Comparison of ENCODE assay signal across 10 cellular contexts in the genomic region with DNA sequence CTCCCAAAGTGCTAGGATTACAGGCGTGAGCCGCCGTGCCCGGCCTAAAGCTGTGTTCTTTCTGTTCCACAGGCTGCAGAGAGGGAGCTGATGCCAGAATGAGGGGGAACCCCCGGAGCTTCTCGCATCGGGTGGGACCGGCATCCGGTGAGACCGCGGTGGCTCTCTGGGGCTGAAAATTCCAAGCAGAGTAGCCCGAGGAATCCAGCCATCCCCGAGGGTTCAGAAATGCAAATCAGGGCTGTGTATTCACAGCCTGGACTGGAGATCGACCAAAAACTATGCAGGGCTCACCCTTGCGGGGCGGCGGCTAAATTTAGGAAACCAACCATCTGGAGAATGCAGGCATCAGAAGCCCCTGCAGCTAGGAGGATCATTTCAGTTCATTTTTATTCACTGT.
DNase-seq lines count a peak whose midpoint lies in the region; ATAC-seq lines count a peak whose summit lies in the region.
"Had no signal": no experiment of that assay in that cellular context is flagged by ENCODE, and none has a peak within 500 bp of the region (broad histone marks: within the 10 kb centered on the region; RNA-seq: fewer than 3 reads in every experiment).

No MANE protein-coding gene starts in this region.

- H3K9ac ChIP-seq in stomach smooth muscle (ENCODE audit: low read length in 2 of 2) = peak overlapping the region; percentile 73 to 90

- peaks cover 0 to 3% of the 10 kb centered on the region in 2 donors for H3K9me3 ChIP-seq in stomach smooth muscle (ENCODE audit: control insufficient read depth in 2 of 2, low read length in 2 of 2)

- ATAC-seq in HG02623 (IDR thresholded peaks at IDR 0.05; ENCODE audit: unreplicated experiment) (no peak), GM18867 (IDR thresholded peaks at IDR 0.05; ENCODE audit: unreplicated experiment) (no peak)

- H3K27me3 ChIP-seq in H7 (ENCODE audit: control insufficient read depth, insufficient read depth, low read length) = peaks cover 1% of the 10 kb centered on the region; the same call in 1 of the 2 replicates
- H3K27me3 ChIP-seq in stomach smooth muscle (ENCODE audit: control insufficient read depth in 1 of 2, insufficient read depth in 2 of 2, low read length in 2 of 2) = no peaks in the 10 kb centered on the region

- DNase-seq in H7 (peak; percentile 76), cerebellar nuclear complex (lab: John Stamatoyannopoulos, UW) (peak; percentile 53 to 78), iris pigment epithelial cell (ENCODE audit: low read depth) (peak; percentile 29), COLO829 (ENCODE audit: low spot score) (no peak), cortex of kidney (lab: John Stamatoyannopoulos, UW) (no peak)
- DNase-seq: activated CD4-positive, alpha-beta memory T cell treated with anti-CD3 and anti-CD28 coated beads for 36 hours; NCI-H774 had no signal

- H3K27ac ChIP-seq in stomach smooth muscle (ENCODE audit: low read length) = peak overlapping the region; percentile 97

- no peaks in the 10 kb centered on the region for H3K36me3 ChIP-seq in H7 (replicated peaks; ENCODE audit: control insufficient read depth, insufficient read depth, low read length)
- H3K36me3 ChIP-seq in stomach smooth muscle (ENCODE audit: control insufficient read depth in 2 of 2, insufficient read depth in 2 of 2, low read length in 2 of 2) = no peaks in the 10 kb centered on the region

- peaks cover 31% of the 10 kb centered on the region for H3K4me1 ChIP-seq in stomach smooth muscle (ENCODE audit: control insufficient read depth, insufficient read depth, low read length)

- H3K4me3 ChIP-seq in H7 (ENCODE audit: insufficient read depth, low read depth, low read length) (peak overlapping the region; percentile 12; the same call in 1 of the 2 replicates), stomach smooth muscle (ENCODE audit: low read length in 2 of 2) (peak overlapping the region; percentile 46 to 71)

Comparison
In these comparisons a context has a peak if more than half of its experiments do, and no peak if none do; other contexts are left out.
1. DNase-seq: peak in H7 (single experiment), cerebellar nuclear complex (2 of 2) and iris pigment epithelial cell (single experiment); none in COLO829 (single experiment) and cortex of kidney (single experiment).